Comparison of ENCODE assay signal across 13 cellular contexts in genomic region chr14:105066285-105067071, GRCh38. TPM values are rescaled to one million over a fixed set of nuclear protein-coding genes. Genes with fewer than 3 reads are reported as not detected.
DNase-seq lines count a peak whose midpoint lies in the region; ATAC-seq and TF ChIP-seq lines count a peak whose summit lies in the region.
"Had no signal": no experiment of that assay in that cellular context is flagged by ENCODE, and none has a peak within 500 bp of the region (broad histone marks: within the 10 kb centered on the region; RNA-seq: fewer than 3 reads in every experiment).

No MANE protein-coding gene starts in this region.

- H3K4me1 ChIP-seq in HEK293 (ENCODE audit: control insufficient read depth, insufficient read depth, low read length) (no peaks in the 10 kb centered on the region), spleen (peaks cover 53 to 100% (median 92%) of the 10 kb centered on the region in 6 donors), PC-9 (replicated peaks; ENCODE audit: insufficient read depth) (no peaks in the 10 kb centered on the region)

- H3F3A ChIP-seq in PC-9 (ENCODE audit: insufficient read depth, low read depth) = no peaks in the 10 kb centered on the region

- no peaks in the 10 kb centered on the region for H3K36me3 ChIP-seq in HEK293 (ENCODE audit: control insufficient read depth in 2 of 2, insufficient read depth in 1 of 2, low read length in 2 of 2)
- H3K36me3 ChIP-seq in spleen = no peaks in the 10 kb centered on the region
- H3K36me3 ChIP-seq in PC-9 (ENCODE audit: low read depth) = no peaks in the 10 kb centered on the region

- no peak for DNase-seq in T-helper 1 cell
- DNase-seq in activated naive CD8-positive, alpha-beta T cell treated with anti-CD3 and anti-CD28 coated beads, Interleukin-2, amount 50 U/mL, for 24 hours = peak; percentile 51
- DNase-seq in spleen = peak; percentile 85
- DNase-seq in NCI-H1417 (lab: John Stamatoyannopoulos, UW) = no peak
- DNase-seq in ACHN = no peak
- no peak for DNase-seq in PC-9
- DNase-seq: NCI-H2029 treated with DMSO at 0.1 percent for 48 hours had no signal

- TF ChIP-seq POLR2A in spleen (IDR thresholded peaks at IDR 0.05) = no peak

- ATAC-seq in activated naive CD8-positive, alpha-beta T cell treated with anti-CD3 and anti-CD28 coated beads, Interleukin-2, amount 50 U/mL, for 24 hours = no peak
- ATAC-seq: left cardiac atrium had no signal

- no peak overlapping the region for H2AFZ ChIP-seq in PC-9

- peaks cover 51% of the 10 kb centered on the region for H3K4me1 Mint-ChIP-seq in T-helper 1 cell treated with Interleukin-12 subunit alpha and Interleukin-12 subunit beta and Interleukin-4 antibody, amounts not matched to agents 30 μg/mL and 1 μg/mL, for 36 hours (ENCODE audit: low read depth)
- H3K4me1 Mint-ChIP-seq in activated naive CD8-positive, alpha-beta T cell treated with anti-CD3 and anti-CD28 coated beads, Interleukin-2, amount 50 U/mL, for 24 hours = peaks cover 90% of the 10 kb centered on the region

- H3K79me2 ChIP-seq in PC-9 (ENCODE audit: low read depth) = no peaks in the 10 kb centered on the region

- no peaks in the 10 kb centered on the region for H3K9me3 Mint-ChIP-seq in T-helper 1 cell treated with Interleukin-12 subunit alpha and Interleukin-12 subunit beta and Interleukin-4 antibody, amounts not matched to agents 30 μg/mL and 1 μg/mL, for 36 hours
- no peaks in the 10 kb centered on the region for H3K9me3 Mint-ChIP-seq in activated naive CD8-positive, alpha-beta T cell treated with anti-CD3 and anti-CD28 coated beads, Interleukin-2, amount 50 U/mL, for 24 hours

- H3K4me3 Mint-ChIP-seq in T-helper 1 cell treated with Interleukin-12 subunit alpha and Interleukin-12 subunit beta and Interleukin-4 antibody, amounts not matched to agents 30 μg/mL and 1 μg/mL, for 36 hours = peak overlapping the region; percentile 82
- peak overlapping the region; percentile 87 for H3K4me3 Mint-ChIP-seq in activated naive CD8-positive, alpha-beta T cell treated with anti-CD3 and anti-CD28 coated beads, Interleukin-2, amount 50 U/mL, for 24 hours

- CTCF ChIA-PET in HEK293 (lab: Yijun Ruan, JAX) (interaction anchor here (0.6 kb wide), 1 partner anchor 20 kb away, joined by 3 read pairs; no protein-coding TSS in a partner anchor), PC-9 (lab: Charles Lee) (no interaction called here)

- 79 to 88% (median 81%) methylated on average over 13 to 28 of the region's 28 CpGs for WGBS in spleen, 5 donors

- peak overlapping the region; percentile 89 for H3K27ac Mint-ChIP-seq in T-helper 1 cell treated with Interleukin-12 subunit alpha and Interleukin-12 subunit beta and Interleukin-4 antibody, amounts not matched to agents 30 μg/mL and 1 μg/mL, for 36 hours
- peak overlapping the region; percentile 84 for H3K27ac Mint-ChIP-seq in activated naive CD8-positive, alpha-beta T cell treated with anti-CD3 and anti-CD28 coated beads, Interleukin-2, amount 50 U/mL, for 24 hours

- H3K27me3 Mint-ChIP-seq in T-helper 1 cell treated with Interleukin-12 subunit alpha and Interleukin-12 subunit beta and Interleukin-4 antibody, amounts not matched to agents 30 μg/mL and 1 μg/mL, for 36 hours (ENCODE audit: low read depth) = peaks cover 2% of the 10 kb centered on the region
- H3K27me3 Mint-ChIP-seq in activated naive CD8-positive, alpha-beta T cell treated with anti-CD3 and anti-CD28 coated beads, Interleukin-2, amount 50 U/mL, for 24 hours = no peaks in the 10 kb centered on the region

- no peak overlapping the region for H3K4me3 ChIP-seq in HEK293 (ENCODE audit: low read depth, low read length)
- peak overlapping the region in 4 of 8 donors; percentile 36 to 74 (median 52) for H3K4me3 ChIP-seq in spleen
- no peak overlapping the region for H3K4me3 ChIP-seq in PC-9

- H3K27me3 ChIP-seq in spleen (replicated peaks in 1 of 7) = no peaks in the 10 kb centered on the region
- H3K27me3 ChIP-seq in PC-9 (ENCODE audit: insufficient read depth, low read depth) = no peaks in the 10 kb centered on the region

- H3K27ac ChIP-seq in HEK293 (ENCODE audit: extremely low read depth, low read depth, low read length) = no peak overlapping the region
- peak overlapping the region; percentile 82 to 97 (median 94) for H3K27ac ChIP-seq in spleen
- no peak overlapping the region for H3K27ac ChIP-seq in PC-9
- H3K27ac ChIP-seq: 22Rv1 had no signal

- BruUV-seq in PC-9 (replicated peaks; lab: Mats Ljungman, UMichigan) = no TSS peak

- no peak overlapping the region for H3K4me2 ChIP-seq in PC-9

- no peaks in the 10 kb centered on the region for H4K20me1 ChIP-seq in PC-9 (ENCODE audit: insufficient read depth)

- H3K9me3 ChIP-seq in HEK293 (ENCODE audit: control insufficient read depth, insufficient read depth, low read depth, low read length) = no peaks in the 10 kb centered on the region
- H3K9me3 ChIP-seq in spleen = no peaks in the 10 kb centered on the region
- no peaks in the 10 kb centered on the region for H3K9me3 ChIP-seq in PC-9 (ENCODE audit: insufficient read depth, low read depth)

- in situ Hi-C loops in ACHN (cut with HindIII; ENCODE audit: low pct_ligation_motif_present, low pct_unique_long_range_greater_than_20kb, low sequenced_read_pairs) = no loop called here

- TF ChIP-seq CTCF in HEK293 (tag by site-specific recombination; IDR thresholded peaks at IDR 0.05) = no peak
- TF ChIP-seq CTCF in spleen (IDR thresholded peaks at IDR 0.05 in 8 of 11, conservative IDR thresholded peaks at IDR 0.05 in 3 of 11) = no peak
- no peak for TF ChIP-seq CTCF in PC-9 (conservative IDR thresholded peaks at IDR 0.05)

- POLR2A ChIA-PET in HEK293 (lab: Yijun Ruan, JAX) = no interaction called here
- POLR2A ChIA-PET in PC-9 (lab: Charles Lee; ENCODE audit: unreplicated experiment) = no interaction called here

- no peaks in the 10 kb centered on the region for H3K9me2 ChIP-seq in PC-9 (ENCODE audit: insufficient read depth)

- H3K36me3 Mint-ChIP-seq in T-helper 1 cell treated with Interleukin-12 subunit alpha and Interleukin-12 subunit beta and Interleukin-4 antibody, amounts not matched to agents 30 μg/mL and 1 μg/mL, for 36 hours (ENCODE audit: low read depth) = peaks cover 12% of the 10 kb centered on the region
- H3K36me3 Mint-ChIP-seq in activated naive CD8-positive, alpha-beta T cell treated with anti-CD3 and anti-CD28 coated beads, Interleukin-2, amount 50 U/mL, for 24 hours (ENCODE audit: low read depth) = peaks cover 10% of the 10 kb centered on the region

- intact Hi-C loops in spleen (cut with DNase I; ENCODE audit: low total_unique reads) (no loop called here), PC-9 (cut with micrococcal nuclease; ENCODE audit: unreplicated experiment) (no loop called here)

TF ChIP-seq in HEK293, 187 proteins besides CTCF, POLR2A, EP300 and RAD21:
- TF ChIP-seq EGR2 (tag by site-specific recombination; IDR thresholded peaks at IDR 0.05; ENCODE audit: low read depth) (peak; percentile 51), ZNF366 (tag by site-specific recombination; conservative IDR thresholded peaks at IDR 0.05) (no peak), ZFHX2 (tag by site-specific recombination; conservative IDR thresholded peaks at IDR 0.05) (peak; percentile 67), GLIS2 (tag by site-specific recombination; IDR thresholded peaks at IDR 0.05) (0 out of 2 replicates have a peak, but pooled peaks have one; percentile 10), SP7 (tag by site-specific recombination; IDR thresholded peaks at IDR 0.05) (no peak), PRDM10 (tag by site-specific recombination; IDR thresholded peaks at IDR 0.05) (0 out of 2 replicates have a peak, but pooled peaks have one; percentile 28)

RNA-seq across cellular contexts. Expression of gene GPR132, which starts 1.2 kb away (rescaled TPM):
- total RNA-seq in spleen (10 to 100 TPM; 17.5 to 33.7 (median 23.1) TPM), PC-9 (2021) (0.98 TPM in 1 of 2 replicates, not detected in the other)
- polyA plus RNA-seq in spleen = 1 to 10 TPM; 5.0 to 9.0 (median 5.8) TPM
- total RNA-seq: bronchial epithelial cell, fibroblast of villous mesenchyme had no signal

RNA-seq across cellular contexts. Expression of gene CDCA4, which starts 45.6 kb away (rescaled TPM):
- 10 to 100 TPM in 2 of 7 donors, 1 to 10 TPM in 5; 6.5 to 15.1 (median 8.7) TPM for total RNA-seq in spleen
- polyA plus RNA-seq in spleen = 10 to 100 TPM in 1 of 3 donors, 1 to 10 TPM in 2; 5.8 to 10.5 (median 8.5) TPM
- total RNA-seq in PC-9 (2021) = 24.9 and 27.7 TPM in 2 replicates

Comparison
In these comparisons a context has a peak if more than half of its experiments do, and no peak if none do; other contexts are left out.
1. DNase-seq: peak in activated naive CD8-positive, alpha-beta T cell treated with anti-CD3 and anti-CD28 coated beads, Interleukin-2, amount 50 U/mL, for 24 hours (single experiment) and spleen (single experiment); none in T-helper 1 cell (0 of 5), NCI-H1417 (0 of 3), ACHN (single experiment) and PC-9 (0 of 2).
2. H3K27ac ChIP-seq: peak in spleen (8 of 8); none in HEK293 (single experiment) and PC-9 (single experiment).